In the genomic region with DNA sequence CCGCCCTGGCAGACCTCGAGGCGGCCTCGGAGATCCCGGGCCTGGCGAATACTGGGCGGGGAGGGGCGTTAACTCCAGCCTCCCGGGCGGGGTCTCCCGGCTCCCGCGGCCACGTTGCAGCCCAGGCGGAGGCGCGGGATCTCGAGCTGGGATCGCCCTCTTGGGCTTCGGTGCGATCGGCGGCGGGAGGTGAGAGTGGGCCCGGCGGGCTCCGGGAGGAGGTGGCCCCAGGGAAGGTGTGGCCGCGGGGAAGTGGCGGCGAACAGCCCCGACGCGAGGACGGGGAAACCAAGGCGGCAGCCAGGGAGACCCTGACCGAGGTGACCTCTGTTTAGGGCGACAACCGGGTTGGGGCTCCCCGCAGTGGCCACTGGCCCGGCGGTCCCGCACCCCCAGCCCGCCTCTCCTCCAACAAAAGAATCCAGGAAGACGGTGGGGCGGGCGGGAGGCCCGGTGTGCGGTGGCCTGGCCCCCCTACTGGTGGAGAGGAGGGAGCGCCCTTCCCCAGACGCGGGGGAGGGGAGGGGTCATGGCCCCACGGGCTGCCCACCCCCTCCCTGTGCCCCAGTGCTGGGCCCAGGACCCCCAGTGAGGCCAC, we compare ENCODE assay signal across 9 cellular contexts. TPM values are rescaled to one million over a fixed set of nuclear protein-coding genes. Genes with fewer than 3 reads are reported as not detected.
DNase-seq lines count a peak whose midpoint lies in the region; ATAC-seq and TF ChIP-seq lines count a peak whose summit lies in the region.
"Had no signal": no experiment of that assay in that cellular context is flagged by ENCODE, and none has a peak within 500 bp of the region (broad histone marks: within the 10 kb centered on the region; RNA-seq: fewer than 3 reads in every experiment).

A gene with protein sequence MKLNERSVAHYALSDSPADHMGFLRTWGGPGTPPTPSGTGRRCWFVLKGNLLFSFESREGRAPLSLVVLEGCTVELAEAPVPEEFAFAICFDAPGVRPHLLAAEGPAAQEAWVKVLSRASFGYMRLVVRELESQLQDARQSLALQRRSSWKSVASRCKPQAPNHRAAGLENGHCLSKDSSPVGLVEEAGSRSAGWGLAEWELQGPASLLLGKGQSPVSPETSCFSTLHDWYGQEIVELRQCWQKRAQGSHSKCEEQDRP (plus strand): TSS at position 96 of the 598 bp plus-strand sequence. CDS start 3,046 bp downstream, outside the sequence.

- peak; percentile 56; the same call in 2 of the 3 replicates for TF ChIP-seq CTCF in GM12872 (IDR thresholded peaks at IDR 0.05; ENCODE audit: insufficient read depth, low read depth, low read length)
- peak; percentile 37 for TF ChIP-seq CTCF in mesothelial cell of epicardium (IDR thresholded peaks at IDR 0.05; ENCODE audit: unreplicated experiment)

- H3K4me1 ChIP-seq in ectodermal cell (ENCODE audit: control insufficient read depth, insufficient read depth, low read length): peaks cover 6% of the 10 kb centered on the region

- ATAC-seq in GM19351 (IDR thresholded peaks at IDR 0.05; ENCODE audit: unreplicated experiment): no peak

- H3K27me3 Mint-ChIP-seq in mesothelial cell of epicardium (ENCODE audit: low read depth): no peaks in the 10 kb centered on the region

- 13% methylated on average over 53 of the region's 53 CpGs for WGBS in ectodermal cell, 2 experiments

- H3K4me3 Mint-ChIP-seq in mesothelial cell of epicardium: peak within 1 kb of the TSS; percentile 48

- H3K9me3 Mint-ChIP-seq in mesothelial cell of epicardium: no peaks in the 10 kb centered on the region

- DNase-seq in activated CD4-positive, alpha-beta T cell treated with anti-CD3 and anti-CD28 coated beads for 4 hours: peak; percentile 54 to 60
- peak in 1 of 2 experiments; percentile 42 for DNase-seq in mesothelial cell of epicardium (ENCODE audit: low spot score in 2 of 2, unreplicated experiment in 2 of 2)
- DNase-seq in stromal cell of bone marrow (ENCODE audit: low read depth): peak; percentile 18
- no peak for DNase-seq in Ammon's horn (ENCODE audit: low spot score)
- DNase-seq in NK-92 (lab: John Stamatoyannopoulos, UW; ENCODE audit: unreplicated experiment): no peak

- peaks cover 10% of the 10 kb centered on the region for H3K27me3 ChIP-seq in ectodermal cell (ENCODE audit: control insufficient read depth, insufficient read depth, low read length, poor library complexity, severe bottlenecking)

- H3K4me1 Mint-ChIP-seq in mesothelial cell of epicardium: peaks cover 48% of the 10 kb centered on the region

- no peaks in the 10 kb centered on the region for H3K36me3 Mint-ChIP-seq in mesothelial cell of epicardium

- no peaks in the 10 kb centered on the region for H3K36me3 ChIP-seq in ectodermal cell (ENCODE audit: control insufficient read depth, insufficient read depth, low read length)

- H3K27ac Mint-ChIP-seq in mesothelial cell of epicardium: peak within 1 kb of the TSS; percentile 67

- no peaks in the 10 kb centered on the region for H3K9me3 ChIP-seq in ectodermal cell (ENCODE audit: control insufficient read depth, low read length)

- H3K27ac ChIP-seq in ectodermal cell (ENCODE audit: insufficient read depth, low read depth, low read length, poor library complexity, severe bottlenecking): no peak within 1 kb of the TSS
- H3K27ac ChIP-seq: PC-9 had no signal

- peak within 1 kb of the TSS; percentile 36 for H3K4me3 ChIP-seq in ectodermal cell (ENCODE audit: insufficient read depth, low read depth, low read length)
- H3K4me3 ChIP-seq: PC-9 had no signal

RNA-seq across cellular contexts. Expression of the gene that starts here (rescaled TPM):
- polyA plus RNA-seq in ectodermal cell (2013, experiment 1 of 4): 5.7 TPM
- 6.9 TPM for polyA plus RNA-seq in ectodermal cell (2013, experiment 2 of 4)
- 4.9 TPM for polyA plus RNA-seq in ectodermal cell (2013, experiment 3 of 4)
- 4.8 TPM for polyA plus RNA-seq in ectodermal cell (2013, experiment 4 of 4)
- total RNA-seq in mesothelial cell of epicardium: 7.8 to 8.3 TPM (median 8.1 TPM) in 3 replicates

Comparison
In these comparisons a context has a peak if more than half of its experiments do, and no peak if none do; other contexts are left out.
1. DNase-seq: peak in activated CD4-positive, alpha-beta T cell treated with anti-CD3 and anti-CD28 coated beads for 4 hours (2 of 2) and stromal cell of bone marrow (single experiment); none in Ammon's horn (single experiment) and NK-92 (single experiment).